In the genomic region with DNA sequence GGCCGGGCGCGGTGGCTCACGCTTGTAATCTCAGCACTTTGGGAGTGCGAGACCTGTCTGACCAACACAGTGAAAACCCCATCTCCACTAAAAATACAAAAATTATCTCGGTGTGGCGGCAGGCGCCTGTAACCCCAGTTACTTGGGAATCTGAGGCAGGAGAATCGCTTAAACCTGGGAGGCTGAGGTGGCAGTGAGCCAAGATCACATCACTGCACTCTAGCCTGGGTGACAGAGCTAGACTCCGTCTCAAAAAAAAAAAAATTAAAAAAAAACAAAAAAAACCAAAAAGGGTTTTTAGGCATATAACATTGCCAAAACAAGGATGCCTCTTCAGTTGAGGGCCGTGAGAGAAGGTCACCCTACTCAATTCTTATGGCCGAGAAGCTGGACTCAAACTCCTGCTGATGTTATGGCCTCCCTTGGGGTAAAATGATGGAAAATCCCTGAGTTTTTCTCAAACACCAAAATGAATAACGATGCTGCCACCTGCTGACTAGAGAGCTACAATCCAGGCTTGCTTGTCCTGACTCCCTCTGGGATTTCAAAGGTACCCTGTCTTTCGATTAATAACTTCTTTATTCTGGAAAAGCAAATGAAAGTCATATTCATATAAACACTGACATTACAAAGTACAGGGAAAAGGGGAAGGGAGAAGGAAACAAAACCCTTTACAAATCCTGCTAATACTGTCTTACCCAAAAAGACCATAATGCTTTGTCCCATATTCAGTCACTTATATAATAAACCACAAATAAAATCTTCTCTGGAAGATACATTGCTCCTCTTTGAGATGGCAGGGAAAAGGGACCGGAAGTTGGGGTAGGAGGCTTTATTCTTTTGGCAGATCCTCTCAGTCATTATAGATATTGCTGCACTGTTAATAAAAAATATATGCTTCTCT, we compare ENCODE assay signal across 1 cellular context.
TF ChIP-seq lines count a peak whose summit lies in the region.

No MANE protein-coding gene starts in this region.

TF ChIP-seq in GM12878, 131 proteins besides CTCF, POLR2A, EP300 and RAD21 (continues in another document):
- TF ChIP-seq YY1 (IDR thresholded peaks at IDR 0.05; ENCODE audit: low read depth, low read length) (peak; percentile 63), SMC3 (IDR thresholded peaks at IDR 0.05; ENCODE audit: borderline replicate concordance, low read length) (peak; percentile 72), RUNX3 (IDR thresholded peaks at IDR 0.05; ENCODE audit: low read length) (no peak), TCF3 (IDR thresholded peaks at IDR 0.05; ENCODE audit: borderline replicate concordance, insufficient read depth, low read depth, low read length) (no peak), ZSCAN29 (IDR thresholded peaks at IDR 0.05) (no peak), CHD4 (IDR thresholded peaks at IDR 0.05) (no peak), NBN (IDR thresholded peaks at IDR 0.05) (peak; percentile 59), RELA (IDR thresholded peaks at IDR 0.05; ENCODE audit: borderline replicate concordance, partially characterized antibody) (peak; percentile 71), STAT3 (IDR thresholded peaks at IDR 0.05; ENCODE audit: low read depth, low read length) (no peak), MEF2A (IDR thresholded peaks at IDR 0.05; ENCODE audit: insufficient read depth, low read depth, low read length) (no peak), SPI1 (IDR thresholded peaks at IDR 0.05; ENCODE audit: borderline replicate concordance, insufficient read depth, low read depth, low read length) (no peak), IKZF1 (conservative IDR thresholded peaks at IDR 0.05) (peak; percentile 67), HDAC2 (IDR thresholded peaks at IDR 0.05) (no peak), GATAD2B (conservative IDR thresholded peaks at IDR 0.05; ENCODE audit: low read depth) (no peak), WRNIP1 (IDR thresholded peaks at IDR 0.05; ENCODE audit: borderline replicate concordance, low read depth, low read length) (no peak), HDGF (IDR thresholded peaks at IDR 0.05) (peak; percentile 40; the same call in 1 of the 2 replicates), MEF2B (IDR thresholded peaks at IDR 0.05; ENCODE audit: partially characterized antibody, poor library complexity, severe bottlenecking) (peak; percentile 47), RB1 (IDR thresholded peaks at IDR 0.05; ENCODE audit: borderline replicate concordance) (peak; percentile 36; the same call in 1 of the 2 replicates), KLF5 (IDR thresholded peaks at IDR 0.05; ENCODE audit: partially characterized antibody) (no peak), CBX3 (IDR thresholded peaks at IDR 0.05; ENCODE audit: borderline replicate concordance, low read depth) (no peak), DPF2 (IDR thresholded peaks at IDR 0.05) (no peak), SREBF1 (IDR thresholded peaks at IDR 0.05; ENCODE audit: low read length) (no peak)
- TF ChIP-seq, protein P1, sequence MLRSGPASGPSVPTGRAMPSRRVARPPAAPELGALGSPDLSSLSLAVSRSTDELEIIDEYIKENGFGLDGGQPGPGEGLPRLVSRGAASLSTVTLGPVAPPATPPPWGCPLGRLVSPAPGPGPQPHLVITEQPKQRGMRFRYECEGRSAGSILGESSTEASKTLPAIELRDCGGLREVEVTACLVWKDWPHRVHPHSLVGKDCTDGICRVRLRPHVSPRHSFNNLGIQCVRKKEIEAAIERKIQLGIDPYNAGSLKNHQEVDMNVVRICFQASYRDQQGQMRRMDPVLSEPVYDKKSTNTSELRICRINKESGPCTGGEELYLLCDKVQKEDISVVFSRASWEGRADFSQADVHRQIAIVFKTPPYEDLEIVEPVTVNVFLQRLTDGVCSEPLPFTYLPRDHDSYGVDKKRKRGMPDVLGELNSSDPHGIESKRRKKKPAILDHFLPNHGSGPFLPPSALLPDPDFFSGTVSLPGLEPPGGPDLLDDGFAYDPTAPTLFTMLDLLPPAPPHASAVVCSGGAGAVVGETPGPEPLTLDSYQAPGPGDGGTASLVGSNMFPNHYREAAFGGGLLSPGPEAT (IDR thresholded peaks at IDR 0.05; ENCODE audit: low read depth) = peak; percentile 66
- TF ChIP-seq, protein P2, sequence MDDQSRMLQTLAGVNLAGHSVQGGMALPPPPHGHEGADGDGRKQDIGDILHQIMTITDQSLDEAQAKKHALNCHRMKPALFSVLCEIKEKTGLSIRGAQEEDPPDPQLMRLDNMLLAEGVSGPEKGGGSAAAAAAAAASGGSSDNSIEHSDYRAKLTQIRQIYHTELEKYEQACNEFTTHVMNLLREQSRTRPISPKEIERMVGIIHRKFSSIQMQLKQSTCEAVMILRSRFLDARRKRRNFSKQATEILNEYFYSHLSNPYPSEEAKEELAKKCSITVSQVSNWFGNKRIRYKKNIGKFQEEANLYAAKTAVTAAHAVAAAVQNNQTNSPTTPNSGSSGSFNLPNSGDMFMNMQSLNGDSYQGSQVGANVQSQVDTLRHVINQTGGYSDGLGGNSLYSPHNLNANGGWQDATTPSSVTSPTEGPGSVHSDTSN (IDR thresholded peaks at IDR 0.05; ENCODE audit: insufficient replicate concordance, low read depth, low read length) = no peak
- TF ChIP-seq, protein P3, sequence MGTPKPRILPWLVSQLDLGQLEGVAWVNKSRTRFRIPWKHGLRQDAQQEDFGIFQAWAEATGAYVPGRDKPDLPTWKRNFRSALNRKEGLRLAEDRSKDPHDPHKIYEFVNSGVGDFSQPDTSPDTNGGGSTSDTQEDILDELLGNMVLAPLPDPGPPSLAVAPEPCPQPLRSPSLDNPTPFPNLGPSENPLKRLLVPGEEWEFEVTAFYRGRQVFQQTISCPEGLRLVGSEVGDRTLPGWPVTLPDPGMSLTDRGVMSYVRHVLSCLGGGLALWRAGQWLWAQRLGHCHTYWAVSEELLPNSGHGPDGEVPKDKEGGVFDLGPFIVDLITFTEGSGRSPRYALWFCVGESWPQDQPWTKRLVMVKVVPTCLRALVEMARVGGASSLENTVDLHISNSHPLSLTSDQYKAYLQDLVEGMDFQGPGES (IDR thresholded peaks at IDR 0.05) = no peak
- TF ChIP-seq, protein P4, sequence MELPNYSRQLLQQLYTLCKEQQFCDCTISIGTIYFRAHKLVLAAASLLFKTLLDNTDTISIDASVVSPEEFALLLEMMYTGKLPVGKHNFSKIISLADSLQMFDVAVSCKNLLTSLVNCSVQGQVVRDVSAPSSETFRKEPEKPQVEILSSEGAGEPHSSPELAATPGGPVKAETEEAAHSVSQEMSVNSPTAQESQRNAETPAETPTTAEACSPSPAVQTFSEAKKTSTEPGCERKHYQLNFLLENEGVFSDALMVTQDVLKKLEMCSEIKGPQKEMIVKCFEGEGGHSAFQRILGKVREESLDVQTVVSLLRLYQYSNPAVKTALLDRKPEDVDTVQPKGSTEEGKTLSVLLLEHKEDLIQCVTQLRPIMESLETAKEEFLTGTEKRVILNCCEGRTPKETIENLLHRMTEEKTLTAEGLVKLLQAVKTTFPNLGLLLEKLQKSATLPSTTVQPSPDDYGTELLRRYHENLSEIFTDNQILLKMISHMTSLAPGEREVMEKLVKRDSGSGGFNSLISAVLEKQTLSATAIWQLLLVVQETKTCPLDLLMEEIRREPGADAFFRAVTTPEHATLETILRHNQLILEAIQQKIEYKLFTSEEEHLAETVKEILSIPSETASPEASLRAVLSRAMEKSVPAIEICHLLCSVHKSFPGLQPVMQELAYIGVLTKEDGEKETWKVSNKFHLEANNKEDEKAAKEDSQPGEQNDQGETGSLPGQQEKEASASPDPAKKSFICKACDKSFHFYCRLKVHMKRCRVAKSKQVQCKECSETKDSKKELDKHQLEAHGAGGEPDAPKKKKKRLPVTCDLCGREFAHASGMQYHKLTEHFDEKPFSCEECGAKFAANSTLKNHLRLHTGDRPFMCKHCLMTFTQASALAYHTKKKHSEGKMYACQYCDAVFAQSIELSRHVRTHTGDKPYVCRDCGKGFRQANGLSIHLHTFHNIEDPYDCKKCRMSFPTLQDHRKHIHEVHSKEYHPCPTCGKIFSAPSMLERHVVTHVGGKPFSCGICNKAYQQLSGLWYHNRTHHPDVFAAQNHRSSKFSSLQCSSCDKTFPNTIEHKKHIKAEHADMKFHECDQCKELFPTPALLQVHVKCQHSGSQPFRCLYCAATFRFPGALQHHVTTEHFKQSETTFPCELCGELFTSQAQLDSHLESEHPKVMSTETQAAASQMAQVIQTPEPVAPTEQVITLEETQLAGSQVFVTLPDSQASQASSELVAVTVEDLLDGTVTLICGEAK (IDR thresholded peaks at IDR 0.05; ENCODE audit: borderline replicate concordance) = no peak
- TF ChIP-seq, protein P5, sequence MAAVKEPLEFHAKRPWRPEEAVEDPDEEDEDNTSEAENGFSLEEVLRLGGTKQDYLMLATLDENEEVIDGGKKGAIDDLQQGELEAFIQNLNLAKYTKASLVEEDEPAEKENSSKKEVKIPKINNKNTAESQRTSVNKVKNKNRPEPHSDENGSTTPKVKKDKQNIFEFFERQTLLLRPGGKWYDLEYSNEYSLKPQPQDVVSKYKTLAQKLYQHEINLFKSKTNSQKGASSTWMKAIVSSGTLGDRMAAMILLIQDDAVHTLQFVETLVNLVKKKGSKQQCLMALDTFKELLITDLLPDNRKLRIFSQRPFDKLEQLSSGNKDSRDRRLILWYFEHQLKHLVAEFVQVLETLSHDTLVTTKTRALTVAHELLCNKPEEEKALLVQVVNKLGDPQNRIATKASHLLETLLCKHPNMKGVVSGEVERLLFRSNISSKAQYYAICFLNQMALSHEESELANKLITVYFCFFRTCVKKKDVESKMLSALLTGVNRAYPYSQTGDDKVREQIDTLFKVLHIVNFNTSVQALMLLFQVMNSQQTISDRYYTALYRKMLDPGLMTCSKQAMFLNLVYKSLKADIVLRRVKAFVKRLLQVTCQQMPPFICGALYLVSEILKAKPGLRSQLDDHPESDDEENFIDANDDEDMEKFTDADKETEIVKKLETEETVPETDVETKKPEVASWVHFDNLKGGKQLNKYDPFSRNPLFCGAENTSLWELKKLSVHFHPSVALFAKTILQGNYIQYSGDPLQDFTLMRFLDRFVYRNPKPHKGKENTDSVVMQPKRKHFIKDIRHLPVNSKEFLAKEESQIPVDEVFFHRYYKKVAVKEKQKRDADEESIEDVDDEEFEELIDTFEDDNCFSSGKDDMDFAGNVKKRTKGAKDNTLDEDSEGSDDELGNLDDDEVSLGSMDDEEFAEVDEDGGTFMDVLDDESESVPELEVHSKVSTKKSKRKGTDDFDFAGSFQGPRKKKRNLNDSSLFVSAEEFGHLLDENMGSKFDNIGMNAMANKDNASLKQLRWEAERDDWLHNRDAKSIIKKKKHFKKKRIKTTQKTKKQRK (IDR thresholded peaks at IDR 0.05; ENCODE audit: low read depth, low read length) = no peak
- TF ChIP-seq, protein P6, sequence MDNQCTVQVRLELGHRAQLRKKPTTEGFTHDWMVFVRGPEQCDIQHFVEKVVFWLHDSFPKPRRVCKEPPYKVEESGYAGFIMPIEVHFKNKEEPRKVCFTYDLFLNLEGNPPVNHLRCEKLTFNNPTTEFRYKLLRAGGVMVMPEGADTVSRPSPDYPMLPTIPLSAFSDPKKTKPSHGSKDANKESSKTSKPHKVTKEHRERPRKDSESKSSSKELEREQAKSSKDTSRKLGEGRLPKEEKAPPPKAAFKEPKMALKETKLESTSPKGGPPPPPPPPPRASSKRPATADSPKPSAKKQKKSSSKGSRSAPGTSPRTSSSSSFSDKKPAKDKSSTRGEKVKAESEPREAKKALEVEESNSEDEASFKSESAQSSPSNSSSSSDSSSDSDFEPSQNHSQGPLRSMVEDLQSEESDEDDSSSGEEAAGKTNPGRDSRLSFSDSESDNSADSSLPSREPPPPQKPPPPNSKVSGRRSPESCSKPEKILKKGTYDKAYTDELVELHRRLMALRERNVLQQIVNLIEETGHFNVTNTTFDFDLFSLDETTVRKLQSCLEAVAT (IDR thresholded peaks at IDR 0.05) = peak; percentile 77
- TF ChIP-seq, protein P7, sequence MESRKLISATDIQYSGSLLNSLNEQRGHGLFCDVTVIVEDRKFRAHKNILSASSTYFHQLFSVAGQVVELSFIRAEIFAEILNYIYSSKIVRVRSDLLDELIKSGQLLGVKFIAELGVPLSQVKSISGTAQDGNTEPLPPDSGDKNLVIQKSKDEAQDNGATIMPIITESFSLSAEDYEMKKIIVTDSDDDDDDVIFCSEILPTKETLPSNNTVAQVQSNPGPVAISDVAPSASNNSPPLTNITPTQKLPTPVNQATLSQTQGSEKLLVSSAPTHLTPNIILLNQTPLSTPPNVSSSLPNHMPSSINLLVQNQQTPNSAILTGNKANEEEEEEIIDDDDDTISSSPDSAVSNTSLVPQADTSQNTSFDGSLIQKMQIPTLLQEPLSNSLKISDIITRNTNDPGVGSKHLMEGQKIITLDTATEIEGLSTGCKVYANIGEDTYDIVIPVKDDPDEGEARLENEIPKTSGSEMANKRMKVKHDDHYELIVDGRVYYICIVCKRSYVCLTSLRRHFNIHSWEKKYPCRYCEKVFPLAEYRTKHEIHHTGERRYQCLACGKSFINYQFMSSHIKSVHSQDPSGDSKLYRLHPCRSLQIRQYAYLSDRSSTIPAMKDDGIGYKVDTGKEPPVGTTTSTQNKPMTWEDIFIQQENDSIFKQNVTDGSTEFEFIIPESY (IDR thresholded peaks at IDR 0.05) = no peak
- TF ChIP-seq, protein P8, sequence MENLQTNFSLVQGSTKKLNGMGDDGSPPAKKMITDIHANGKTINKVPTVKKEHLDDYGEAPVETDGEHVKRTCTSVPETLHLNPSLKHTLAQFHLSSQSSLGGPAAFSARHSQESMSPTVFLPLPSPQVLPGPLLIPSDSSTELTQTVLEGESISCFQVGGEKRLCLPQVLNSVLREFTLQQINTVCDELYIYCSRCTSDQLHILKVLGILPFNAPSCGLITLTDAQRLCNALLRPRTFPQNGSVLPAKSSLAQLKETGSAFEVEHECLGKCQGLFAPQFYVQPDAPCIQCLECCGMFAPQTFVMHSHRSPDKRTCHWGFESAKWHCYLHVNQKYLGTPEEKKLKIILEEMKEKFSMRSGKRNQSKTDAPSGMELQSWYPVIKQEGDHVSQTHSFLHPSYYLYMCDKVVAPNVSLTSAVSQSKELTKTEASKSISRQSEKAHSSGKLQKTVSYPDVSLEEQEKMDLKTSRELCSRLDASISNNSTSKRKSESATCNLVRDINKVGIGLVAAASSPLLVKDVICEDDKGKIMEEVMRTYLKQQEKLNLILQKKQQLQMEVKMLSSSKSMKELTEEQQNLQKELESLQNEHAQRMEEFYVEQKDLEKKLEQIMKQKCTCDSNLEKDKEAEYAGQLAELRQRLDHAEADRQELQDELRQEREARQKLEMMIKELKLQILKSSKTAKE (IDR thresholded peaks at IDR 0.05; ENCODE audit: low read depth, poor library complexity, severe bottlenecking) = peak; percentile 45
- TF ChIP-seq, protein P9, sequence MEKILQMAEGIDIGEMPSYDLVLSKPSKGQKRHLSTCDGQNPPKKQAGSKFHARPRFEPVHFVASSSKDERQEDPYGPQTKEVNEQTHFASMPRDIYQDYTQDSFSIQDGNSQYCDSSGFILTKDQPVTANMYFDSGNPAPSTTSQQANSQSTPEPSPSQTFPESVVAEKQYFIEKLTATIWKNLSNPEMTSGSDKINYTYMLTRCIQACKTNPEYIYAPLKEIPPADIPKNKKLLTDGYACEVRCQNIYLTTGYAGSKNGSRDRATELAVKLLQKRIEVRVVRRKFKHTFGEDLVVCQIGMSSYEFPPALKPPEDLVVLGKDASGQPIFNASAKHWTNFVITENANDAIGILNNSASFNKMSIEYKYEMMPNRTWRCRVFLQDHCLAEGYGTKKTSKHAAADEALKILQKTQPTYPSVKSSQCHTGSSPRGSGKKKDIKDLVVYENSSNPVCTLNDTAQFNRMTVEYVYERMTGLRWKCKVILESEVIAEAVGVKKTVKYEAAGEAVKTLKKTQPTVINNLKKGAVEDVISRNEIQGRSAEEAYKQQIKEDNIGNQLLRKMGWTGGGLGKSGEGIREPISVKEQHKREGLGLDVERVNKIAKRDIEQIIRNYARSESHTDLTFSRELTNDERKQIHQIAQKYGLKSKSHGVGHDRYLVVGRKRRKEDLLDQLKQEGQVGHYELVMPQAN (conservative IDR thresholded peaks at IDR 0.05) = no peak
- TF ChIP-seq, protein P10, sequence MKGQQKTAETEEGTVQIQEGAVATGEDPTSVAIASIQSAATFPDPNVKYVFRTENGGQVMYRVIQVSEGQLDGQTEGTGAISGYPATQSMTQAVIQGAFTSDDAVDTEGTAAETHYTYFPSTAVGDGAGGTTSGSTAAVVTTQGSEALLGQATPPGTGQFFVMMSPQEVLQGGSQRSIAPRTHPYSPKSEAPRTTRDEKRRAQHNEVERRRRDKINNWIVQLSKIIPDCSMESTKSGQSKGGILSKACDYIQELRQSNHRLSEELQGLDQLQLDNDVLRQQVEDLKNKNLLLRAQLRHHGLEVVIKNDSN (IDR thresholded peaks at IDR 0.05; ENCODE audit: borderline replicate concordance, extremely low read length, insufficient read depth, low read depth, low read length) = no peak
